7 cellular contexts compared by ENCODE assay signal in the genomic region with DNA sequence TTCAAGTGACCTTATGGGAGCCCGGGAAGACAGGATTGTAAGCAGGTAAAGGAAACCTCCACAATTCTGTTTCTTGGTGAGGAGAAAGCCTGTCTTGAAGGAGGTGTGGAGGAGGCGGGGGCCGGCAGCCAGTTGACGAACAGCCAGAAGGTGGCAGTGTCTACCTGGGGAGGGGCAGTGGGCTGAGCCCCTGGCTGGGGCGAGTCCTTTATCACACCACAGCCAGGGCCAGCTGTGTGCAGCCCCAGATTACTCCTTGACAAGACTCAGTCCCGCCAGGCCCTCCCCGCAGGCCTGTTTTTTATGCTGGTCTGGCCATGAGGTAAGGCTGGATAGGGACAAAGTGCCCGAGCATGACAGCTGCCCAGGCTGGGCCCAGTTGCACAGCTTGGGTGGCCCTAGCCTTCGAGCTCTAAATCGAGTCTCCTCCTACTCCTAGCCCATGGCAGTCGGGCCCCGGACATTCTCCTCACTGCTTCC. TPM values are rescaled to one million over a fixed set of nuclear protein-coding genes. Genes with fewer than 3 reads are reported as not detected.
DNase-seq lines count a peak whose midpoint lies in the region; ATAC-seq, FAIRE-seq and TF ChIP-seq lines count a peak whose summit lies in the region.

No MANE protein-coding gene starts in this region.

- DNase-seq in HTR-8/SVneo (ENCODE audit: insufficient read length, low spot score): peak; percentile 77
- peak; percentile 39 for DNase-seq in RKO (ENCODE audit: low spot score)
- DNase-seq in activated T-helper 1 cell treated with anti-CD3 and anti-CD28 coated beads, Interleukin-2, amount 50 U/mL, for 16 hours (ENCODE audit: low read depth in 1 of 2, low spot score in 1 of 2): peak; percentile 21 to 38
- DNase-seq in globus pallidus (ENCODE audit: low spot score): peak; percentile 20
- DNase-seq in progenitor cell of endocrine pancreas (ENCODE audit: low spot score, unreplicated experiment): peak; percentile 68

- H3K4me1 Mint-ChIP-seq in progenitor cell of endocrine pancreas (ENCODE audit: low read depth): peaks cover 20% of the 10 kb centered on the region

- H3K27ac Mint-ChIP-seq in progenitor cell of endocrine pancreas: peak overlapping the region; percentile 41

- H3K36me3 Mint-ChIP-seq in progenitor cell of endocrine pancreas (ENCODE audit: insufficient read depth): peaks cover 1% of the 10 kb centered on the region

- H3K9me3 Mint-ChIP-seq in progenitor cell of endocrine pancreas (ENCODE audit: low read depth): peaks cover 4% of the 10 kb centered on the region

- H3K4me3 Mint-ChIP-seq in progenitor cell of endocrine pancreas (ENCODE audit: low read depth): no peak overlapping the region

- TF ChIP-seq CTCF in GM12873 (IDR thresholded peaks at IDR 0.05; ENCODE audit: insufficient read depth, low read depth, low read length, missing control alignments): peak; percentile 91
- peak; percentile 86 for TF ChIP-seq CTCF in progenitor cell of endocrine pancreas (IDR thresholded peaks at IDR 0.05; ENCODE audit: unreplicated experiment)

- FAIRE-seq in HTR-8/SVneo (lab: Jason Lieb, UNC): no peak

- ATAC-seq in HG02970 (IDR thresholded peaks at IDR 0.05; ENCODE audit: low FRiP score, unreplicated experiment): no peak

- H3K27me3 Mint-ChIP-seq in progenitor cell of endocrine pancreas: no peaks in the 10 kb centered on the region

RNA-seq across cellular contexts. Expression of a gene that starts 40.9 kb away (rescaled TPM):
- 149 and 164 TPM in 2 replicates for total RNA-seq in progenitor cell of endocrine pancreas

RNA-seq across cellular contexts. Expression of a gene that starts 57.9 kb away (rescaled TPM):
- 36.4 and 41.9 TPM in 2 replicates for total RNA-seq in progenitor cell of endocrine pancreas

Comparison
In these comparisons a context has a peak if more than half of its experiments do, and no peak if none do; other contexts are left out.
1. DNase-seq: peak in every context shown above with its lines; median percentile 77 in HTR-8/SVneo; 68 in progenitor cell of endocrine pancreas; 39 in RKO; 30 in activated T-helper 1 cell treated with anti-CD3 and anti-CD28 coated beads, Interleukin-2, amount 50 U/mL, for 16 hours; 20 in globus pallidus.